In genomic region chr3:197960694-197961581, GRCh38 we compare ENCODE assay signal across 8 cellular contexts. TPM values are rescaled to one million over a fixed set of nuclear protein-coding genes. Genes with fewer than 3 reads are reported as not detected.
DNase-seq lines count a peak whose midpoint lies in the region; ATAC-seq lines count a peak whose summit lies in the region.

No MANE protein-coding gene starts in this region.

- H3K4me3 ChIP-seq in BLaER1 treated with 17β-estradiol and CSF1 and Interleukin-3, amounts not matched to agents 10 nM and 100 nM, result peak overlapping the region; percentile 66 to 92 (median 77)
- H3K4me3 ChIP-seq in mucosa of stomach (ENCODE audit: low read length), result peak overlapping the region; percentile 83

- DNase-seq in caudate nucleus (lab: John Stamatoyannopoulos, UW) (peak in 8 of 61 donors; percentile 23 to 61 (median 44)), NOMO-1 treated with DMSO at 0.1 percent for 48 hours (lab: John Stamatoyannopoulos, UW; ENCODE audit: unreplicated experiment) (no peak), left lobe of liver (ENCODE audit: low spot score) (no peak), superior temporal gyrus (ENCODE audit: extremely low spot score) (no peak)

- H3K9ac ChIP-seq in BLaER1 treated with 17β-estradiol and CSF1 and Interleukin-3, amounts not matched to agents 10 nM and 100 nM, result peak overlapping the region; percentile 65 to 83 (median 78)
- peak overlapping the region; percentile 79 for H3K9ac ChIP-seq in mucosa of stomach (ENCODE audit: low read length)

- peak overlapping the region; percentile 28 to 71 (median 60); a peak in 19 of 22 replicates for H3K27ac ChIP-seq in BLaER1 treated with 17β-estradiol and CSF1 and Interleukin-3, amounts not matched to agents 10 nM and 100 nM
- H3K27ac ChIP-seq in KOPT-K1 (ENCODE audit: low read depth, low read length, poor library complexity, severe bottlenecking), result peak overlapping the region; percentile 57
- peak overlapping the region; percentile 83 for H3K27ac ChIP-seq in caudate nucleus (ENCODE audit: low read depth, low read length)

- peaks cover 5 to 12% (median 7%) of the 10 kb centered on the region in 11 experiments; a peak in 15 of 22 replicates for H3K9me3 ChIP-seq in BLaER1 treated with 17β-estradiol and CSF1 and Interleukin-3, amounts not matched to agents 10 nM and 100 nM (replicated peaks in 1 of 11)
- H3K9me3 ChIP-seq in KOPT-K1 (ENCODE audit: insufficient read depth, low read length, poor library complexity, severe bottlenecking) (no peaks in the 10 kb centered on the region), mucosa of stomach (ENCODE audit: control insufficient read depth, low read length) (no peaks in the 10 kb centered on the region)

- ATAC-seq in left lobe of liver (no peak), HG02642 (IDR thresholded peaks at IDR 0.05; ENCODE audit: poor library complexity, unreplicated experiment) (no peak)

- H3K4me1 ChIP-seq in BLaER1 treated with 17β-estradiol and CSF1 and Interleukin-3, amounts not matched to agents 10 nM and 100 nM, result peaks cover 22 to 54% (median 46%) of the 10 kb centered on the region in 10 experiments
- peaks cover 31% of the 10 kb centered on the region for H3K4me1 ChIP-seq in mucosa of stomach (ENCODE audit: control insufficient read depth, insufficient read depth, low read length)

- peaks cover 7 to 20% (median 15%) of the 10 kb centered on the region in 11 experiments; a peak in 19 of 22 replicates for H4K20me1 ChIP-seq in BLaER1 treated with 17β-estradiol and CSF1 and Interleukin-3, amounts not matched to agents 10 nM and 100 nM

- no peaks in the 10 kb centered on the region for H3K27me3 ChIP-seq in BLaER1 treated with 17β-estradiol and CSF1 and Interleukin-3, amounts not matched to agents 10 nM and 100 nM
- no peaks in the 10 kb centered on the region for H3K27me3 ChIP-seq in mucosa of stomach (ENCODE audit: control insufficient read depth, insufficient read depth, low read length)

- peak overlapping the region; percentile 86 to 96 (median 92) for H3K4me2 ChIP-seq in BLaER1 treated with 17β-estradiol and CSF1 and Interleukin-3, amounts not matched to agents 10 nM and 100 nM

- H3K36me3 ChIP-seq in BLaER1 treated with 17β-estradiol and CSF1 and Interleukin-3, amounts not matched to agents 10 nM and 100 nM, result peaks cover 11 to 18% (median 16%) of the 10 kb centered on the region in 11 experiments
- H3K36me3 ChIP-seq in KOPT-K1 (ENCODE audit: insufficient read depth, low read length) (peaks cover 17% of the 10 kb centered on the region), mucosa of stomach (ENCODE audit: control insufficient read depth, insufficient read depth, low read length) (no peaks in the 10 kb centered on the region)

RNA-seq across cellular contexts. Expression of gene LMLN, which starts 0.9 kb away (rescaled TPM):
- total RNA-seq in left lobe of liver, result 2.7 TPM

RNA-seq across cellular contexts. Expression of gene RPL35A, which starts 10.9 kb away (rescaled TPM):
- total RNA-seq in left lobe of liver, result 232 TPM
